Comparison of ENCODE assay signal across 27 cellular contexts in genomic region chr3:135449046-135449445, GRCh38.
A peak's percentile ranks its signal among the peaks of the same experiment; 100 is the strongest.
DNase-seq lines count a peak whose midpoint lies in the region; ATAC-seq, FAIRE-seq and TF ChIP-seq lines count a peak whose summit lies in the region.
"Had no signal": no experiment of that assay in that cellular context is flagged by ENCODE, and none has a peak within 500 bp of the region (broad histone marks: within the 10 kb centered on the region; RNA-seq: fewer than 3 reads in every experiment).

No MANE protein-coding gene starts in this region.

- no peak for TF ChIP-seq CTCF in esophagus muscularis mucosa (IDR thresholded peaks at IDR 0.05)

- H3K9me3 ChIP-seq in BLaER1 = no peaks in the 10 kb centered on the region
- H3K9me3 ChIP-seq in BLaER1 treated with 17β-estradiol and CSF1 and Interleukin-3, amounts not matched to agents 10 nM and 100 nM (replicated peaks in 1 of 11) = no peaks in the 10 kb centered on the region
- H3K9me3 ChIP-seq in esophagus muscularis mucosa = no peaks in the 10 kb centered on the region
- H3K9me3 ChIP-seq: BE2C had no signal

- H3K36me3 ChIP-seq in BLaER1 (no peaks in the 10 kb centered on the region), esophagus muscularis mucosa (no peaks in the 10 kb centered on the region)
- H3K36me3 ChIP-seq in BLaER1 treated with 17β-estradiol and CSF1 and Interleukin-3, amounts not matched to agents 10 nM and 100 nM = no peaks in the 10 kb centered on the region
- H3K36me3 ChIP-seq: BE2C had no signal

- no peak for TF ChIP-seq POLR2A in esophagus muscularis mucosa (IDR thresholded peaks at IDR 0.05; ENCODE audit: low read depth)

- no peak for ATAC-seq in Right ventricle myocardium inferior
- ATAC-seq: GM12878 had no signal

- no peaks in the 10 kb centered on the region for H3K27me3 ChIP-seq in BLaER1
- H3K27me3 ChIP-seq in BLaER1 treated with 17β-estradiol and CSF1 and Interleukin-3, amounts not matched to agents 10 nM and 100 nM = no peaks in the 10 kb centered on the region
- no peaks in the 10 kb centered on the region for H3K27me3 ChIP-seq in esophagus muscularis mucosa

- peak overlapping the region; percentile 87 for H3K4me2 ChIP-seq in BLaER1
- peak overlapping the region in 10 of 11 experiments; percentile 14 to 83 (median 72); a peak in 19 of 22 replicates for H3K4me2 ChIP-seq in BLaER1 treated with 17β-estradiol and CSF1 and Interleukin-3, amounts not matched to agents 10 nM and 100 nM

- no peak overlapping the region for H3K27ac ChIP-seq in BLaER1
- peak overlapping the region in 4 of 11 experiments; percentile 51 to 82 (median 69); a peak in 7 of 22 replicates for H3K27ac ChIP-seq in BLaER1 treated with 17β-estradiol and CSF1 and Interleukin-3, amounts not matched to agents 10 nM and 100 nM
- H3K27ac ChIP-seq in esophagus muscularis mucosa (replicated peaks in 1 of 4) = no peak overlapping the region

- H3K4me3 ChIP-seq in BLaER1 (no peak overlapping the region), esophagus muscularis mucosa (no peak overlapping the region)
- H3K4me3 ChIP-seq in BLaER1 treated with 17β-estradiol and CSF1 and Interleukin-3, amounts not matched to agents 10 nM and 100 nM = no peak overlapping the region
- H3K4me3 ChIP-seq: GM12878 had no signal

- in situ Hi-C loops in KBM-7 (cut with MboI; ENCODE audit: low pct_unique_long_range_greater_than_20kb, low sequenced_read_pairs) = no loop called here

- WGBS in esophagus muscularis mucosa = 38% methylated on average over 1 of the region's 1 CpG

- DNase-seq in esophagus muscularis mucosa (ENCODE audit: extremely low spot score) = peak; percentile 72
- DNase-seq in iPS-NIHi7 (ENCODE audit: extremely low spot score) = peak; percentile 2
- DNase-seq in HCEC 1CT = no peak
- DNase-seq in KBM-7 = no peak
- DNase-seq in frontal cortex (ENCODE audit: low spot score in 2 of 2) = no peak
- no peak for DNase-seq in Right ventricle myocardium inferior (ENCODE audit: missing footprints)
- DNase-seq: 8988T; ACHN; BE2C; C1 segment of cervical spinal cord; CD4-positive, alpha-beta memory T cell; CD4-positive, CD25-positive, alpha-beta regulatory T cell; CD8-positive, alpha-beta memory T cell; COR-L47; DMS 273 treated with DMSO at 0.1 percent for 48 hours; DMS153; DMS53; DMS79; EL; GDM1 had no signal

- FAIRE-seq in frontal cortex (lab: Jason Lieb, UNC) = no peak
- FAIRE-seq: A204.1, GM12878, GM12892, GM18507, GM19239 had no signal

- intact Hi-C loops in esophagus muscularis mucosa (cut with DNase I) = no loop called here
- intact Hi-C loops in Right ventricle myocardium inferior (cut with DNase I) = no loop called here

- no peaks in the 10 kb centered on the region for H4K20me1 ChIP-seq in BLaER1
- no peaks in the 10 kb centered on the region for H4K20me1 ChIP-seq in BLaER1 treated with 17β-estradiol and CSF1 and Interleukin-3, amounts not matched to agents 10 nM and 100 nM

- peaks cover 61% of the 10 kb centered on the region for H3K4me1 ChIP-seq in BLaER1
- peaks cover 25 to 60% (median 44%) of the 10 kb centered on the region in 10 experiments for H3K4me1 ChIP-seq in BLaER1 treated with 17β-estradiol and CSF1 and Interleukin-3, amounts not matched to agents 10 nM and 100 nM
- no peaks in the 10 kb centered on the region for H3K4me1 ChIP-seq in esophagus muscularis mucosa
- H3K4me1 ChIP-seq: BE2C had no signal

- no peak overlapping the region for H3K9ac ChIP-seq in BLaER1
- H3K9ac ChIP-seq in BLaER1 treated with 17β-estradiol and CSF1 and Interleukin-3, amounts not matched to agents 10 nM and 100 nM = 0 out of 22 replicates have a peak overlapping the region, but pooled peaks of 1 of the 11 experiments have one; percentile 15

- TF ChIP-seq EP300 in esophagus muscularis mucosa (IDR thresholded peaks at IDR 0.05) = no peak

Comparison
In these comparisons a context has a peak if more than half of its experiments do, and no peak if none do; other contexts are left out.
1. DNase-seq: peak in esophagus muscularis mucosa (single experiment) and iPS-NIHi7 (single experiment); none in HCEC 1CT (single experiment), KBM-7 (single experiment), frontal cortex (0 of 2) and Right ventricle myocardium inferior (single experiment).